ENCODE assay signal across 22 cellular contexts in the genomic region with DNA sequence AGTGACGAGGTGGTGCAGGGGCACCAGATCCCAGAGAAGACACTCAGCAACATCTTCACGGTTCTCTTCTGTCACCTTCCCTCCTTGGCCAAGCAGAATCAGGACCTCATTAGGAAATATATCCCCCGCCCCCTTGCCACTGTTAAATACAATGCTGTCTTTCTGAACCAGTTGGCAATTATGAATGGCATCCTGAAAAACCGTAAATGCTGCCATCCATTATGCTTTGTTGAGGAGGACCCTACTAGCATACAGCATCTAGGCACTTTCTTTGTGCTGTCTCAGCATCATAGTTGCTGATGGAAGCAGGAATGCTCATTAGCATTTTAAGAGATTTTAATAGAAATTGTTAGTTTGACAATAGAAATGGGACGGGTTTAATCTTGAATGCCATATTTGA.
A peak's percentile ranks its signal among the peaks of the same experiment; 100 is the strongest.
DNase-seq lines count a peak whose midpoint lies in the region; ATAC-seq and TF ChIP-seq lines count a peak whose summit lies in the region.
"Had no signal": no experiment of that assay in that cellular context is flagged by ENCODE, and none has a peak within 500 bp of the region (broad histone marks: within the 10 kb centered on the region; RNA-seq: fewer than 3 reads in every experiment).

No MANE protein-coding gene starts in this region.

- ATAC-seq in HG03175 (IDR thresholded peaks at IDR 0.05; ENCODE audit: unreplicated experiment), result no peak
- ATAC-seq in GM21576 (IDR thresholded peaks at IDR 0.05; ENCODE audit: unreplicated experiment), result no peak
- ATAC-seq: stimulated activated effector memory CD8-positive, alpha-beta T cell treated with anti-CD3 and anti-CD28 coated beads, Interleukin-12 subunit alpha, Interleukin-12 subunit beta, amount 100 ng/mL, for 72 hours had no signal

- H3K36me3 ChIP-seq in SJSA1 (no peaks in the 10 kb centered on the region; the same call in 1 of the 2 replicates), endodermal cell (ENCODE audit: control insufficient read depth, insufficient read depth, low read length) (no peaks in the 10 kb centered on the region)
- H3K36me3 ChIP-seq: HAP-1, spleen, suprapubic skin, uterus had no signal

- 89 to 95% methylated on average over 5 of the region's 5 CpGs for WGBS in endodermal cell (ENCODE audit: insufficient coverage in 1 of 2, insufficient read length in 1 of 2), 2 experiments

- H3K9me3 ChIP-seq in SJSA1 (replicated peaks) (no peaks in the 10 kb centered on the region), endodermal cell (ENCODE audit: control insufficient read depth, low read length) (no peaks in the 10 kb centered on the region)
- H3K9me3 ChIP-seq: HAP-1, spleen, suprapubic skin, uterus had no signal

- no peak overlapping the region for H3K4me3 Mint-ChIP-seq in endodermal cell
- H3K4me3 Mint-ChIP-seq: activated naive CD8-positive, alpha-beta T cell treated with anti-CD3 and anti-CD28 coated beads for 36 hours; CD4-positive, CD25-positive, alpha-beta regulatory T cell; stimulated activated effector memory CD8-positive, alpha-beta T cell treated with anti-CD3 and anti-CD28 coated beads, Interleukin-12 subunit alpha, Interleukin-12 subunit beta, amount 100 ng/mL, for 72 hours had no signal

- peaks cover 23% of the 10 kb centered on the region for H3K4me1 ChIP-seq in SJSA1 (replicated peaks)
- no peaks in the 10 kb centered on the region for H3K4me1 ChIP-seq in endodermal cell (ENCODE audit: control insufficient read depth, insufficient read depth, low read length)
- H3K4me1 ChIP-seq: uterus had no signal

- no peak overlapping the region for H3K4me3 ChIP-seq in SJSA1
- no peak overlapping the region for H3K4me3 ChIP-seq in endodermal cell (ENCODE audit: low read length)
- H3K4me3 ChIP-seq: HAP-1, spleen, suprapubic skin, uterus had no signal

- H3K36me3 Mint-ChIP-seq in endodermal cell (ENCODE audit: low read depth), result no peaks in the 10 kb centered on the region
- H3K36me3 Mint-ChIP-seq: activated naive CD8-positive, alpha-beta T cell treated with anti-CD3 and anti-CD28 coated beads for 36 hours; CD4-positive, CD25-positive, alpha-beta regulatory T cell; stimulated activated effector memory CD8-positive, alpha-beta T cell treated with anti-CD3 and anti-CD28 coated beads, Interleukin-12 subunit alpha, Interleukin-12 subunit beta, amount 100 ng/mL, for 72 hours had no signal

- H3K27me3 ChIP-seq in SJSA1 (replicated peaks), result no peaks in the 10 kb centered on the region
- H3K27me3 ChIP-seq in endodermal cell (ENCODE audit: control insufficient read depth, insufficient read depth, low read length, poor library complexity, severe bottlenecking), result no peaks in the 10 kb centered on the region
- H3K27me3 ChIP-seq: suprapubic skin, uterus had no signal

- H3K9me3 Mint-ChIP-seq in endodermal cell, result no peaks in the 10 kb centered on the region
- H3K9me3 Mint-ChIP-seq: activated naive CD8-positive, alpha-beta T cell treated with anti-CD3 and anti-CD28 coated beads for 36 hours; activated T-helper 2 cell treated with anti-CD3 and anti-CD28 coated beads, Interferon-gamma antibody, Interleukin-2, Interleukin-4, amounts not matched to agents 10 μg/mL and 5 μg/mL and 100 μg/mL, durations not matched to agents 14 hours and 24 hours and 36 hours; CD4-positive, CD25-positive, alpha-beta regulatory T cell; stimulated activated effector memory CD8-positive, alpha-beta T cell treated with anti-CD3 and anti-CD28 coated beads, Interleukin-12 subunit alpha, Interleukin-12 subunit beta, amount 100 ng/mL, for 72 hours had no signal

- DNase-seq in SJSA1 (ENCODE audit: low read depth in 1 of 2, low spot score in 2 of 2) (no peak), endodermal cell (no peak), middle frontal gyrus (ENCODE audit: extremely low spot score, low spot score) (peak; percentile 71), superior temporal gyrus (ENCODE audit: extremely low spot score) (peak; percentile 90)
- DNase-seq in activated CD4-positive, CD25-positive, alpha-beta regulatory T cell (lab: John Stamatoyannopoulos, UW), result no peak
- DNase-seq: activated CD4-positive, alpha-beta T cell treated with anti-CD3 and anti-CD28 coated beads, Interleukin-2, amount 50 U/mL, for 4 hours; activated CD8-positive, alpha-beta memory T cell treated with anti-CD3 and anti-CD28 coated beads, Interleukin-2, amount 50 U/mL, for 48 hours; activated naive CD8-positive, alpha-beta T cell treated with anti-CD3 and anti-CD28 coated beads for 36 hours; CD4-positive, CD25-positive, alpha-beta regulatory T cell; effector CD8-positive, alpha-beta T cell; islet precursor cell; NCI-H187 treated with DMSO at 0.1 percent for 48 hours; spleen; stimulated activated CD4-positive, alpha-beta T cell treated with anti-CD3 and anti-CD28 coated beads, Interleukin-2, amount 100 ng/mL, for 48 hours; uterus had no signal

- TF ChIP-seq CTCF in endodermal cell (conservative IDR thresholded peaks at IDR 0.05), result no peak

- H3K27ac ChIP-seq in SJSA1, result peak overlapping the region; percentile 52
- H3K27ac ChIP-seq in endodermal cell (ENCODE audit: low read depth, low read length), result peak overlapping the region; percentile 86
- H3K27ac ChIP-seq: RWPE1, spleen, suprapubic skin, uterus had no signal

- H3K27ac Mint-ChIP-seq in endodermal cell, result peak overlapping the region; percentile 23
- H3K27ac Mint-ChIP-seq: activated naive CD8-positive, alpha-beta T cell treated with anti-CD3 and anti-CD28 coated beads for 36 hours; activated T-helper 2 cell treated with anti-CD3 and anti-CD28 coated beads, Interferon-gamma antibody, Interleukin-2, Interleukin-4, amounts not matched to agents 10 μg/mL and 5 μg/mL and 100 μg/mL, durations not matched to agents 14 hours and 24 hours and 36 hours; CD4-positive, CD25-positive, alpha-beta regulatory T cell; stimulated activated effector memory CD8-positive, alpha-beta T cell treated with anti-CD3 and anti-CD28 coated beads, Interleukin-12 subunit alpha, Interleukin-12 subunit beta, amount 100 ng/mL, for 72 hours had no signal

- H3K27me3 Mint-ChIP-seq in endodermal cell (ENCODE audit: insufficient read depth), result peaks cover 2% of the 10 kb centered on the region

- H3K9ac ChIP-seq in endodermal cell (ENCODE audit: extremely low read depth, low read length, poor library complexity, severe bottlenecking), result no peak overlapping the region

- H3K4me1 Mint-ChIP-seq in endodermal cell, result peaks cover 13% of the 10 kb centered on the region
- H3K4me1 Mint-ChIP-seq: activated naive CD8-positive, alpha-beta T cell treated with anti-CD3 and anti-CD28 coated beads for 36 hours; CD4-positive, CD25-positive, alpha-beta regulatory T cell; stimulated activated effector memory CD8-positive, alpha-beta T cell treated with anti-CD3 and anti-CD28 coated beads, Interleukin-12 subunit alpha, Interleukin-12 subunit beta, amount 100 ng/mL, for 72 hours had no signal

Comparison
In these comparisons a context has a peak if more than half of its experiments do, and no peak if none do; other contexts are left out.
1. DNase-seq: peak in middle frontal gyrus (single experiment) and superior temporal gyrus (single experiment); none in SJSA1 (0 of 2), endodermal cell (single experiment) and activated CD4-positive, CD25-positive, alpha-beta regulatory T cell (0 of 4).